In the genomic region with DNA sequence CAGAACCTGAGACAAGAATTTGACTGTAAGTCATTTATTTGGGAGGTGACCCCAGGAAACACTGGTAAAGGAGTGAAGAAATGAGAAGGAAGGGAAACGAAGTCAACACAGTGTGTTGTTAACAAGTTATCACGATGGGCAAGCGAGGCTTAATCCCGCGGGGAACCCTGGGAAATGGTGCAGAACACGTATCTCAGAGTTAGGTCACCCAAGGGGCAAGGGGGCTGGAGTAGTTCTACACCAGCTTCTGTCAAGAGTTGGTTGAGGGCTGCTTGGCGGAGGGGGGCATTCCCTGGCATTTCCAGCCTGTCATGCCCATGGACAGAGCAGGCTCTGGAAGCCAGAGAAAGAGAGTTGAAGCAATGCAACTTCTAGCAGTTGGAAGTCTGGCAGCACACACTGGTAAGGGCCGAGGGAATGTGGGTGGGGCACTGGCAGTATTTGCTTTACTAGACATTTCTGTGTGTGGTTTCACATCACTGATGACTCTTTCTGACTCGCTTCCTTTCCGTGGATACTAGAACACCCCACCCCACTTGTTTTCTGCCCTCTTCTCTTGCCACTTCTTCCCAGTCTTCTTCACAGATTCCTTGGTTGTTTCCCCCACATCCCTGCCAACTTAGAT, we compare ENCODE assay signal across 13 cellular contexts. TPM values are rescaled to one million over a fixed set of nuclear protein-coding genes. Genes with fewer than 3 reads are reported as not detected.
DNase-seq lines count a peak whose midpoint lies in the region; ATAC-seq, FAIRE-seq and TF ChIP-seq lines count a peak whose summit lies in the region.
"Had no signal": no experiment of that assay in that cellular context is flagged by ENCODE, and none has a peak within 500 bp of the region (broad histone marks: within the 10 kb centered on the region; RNA-seq: fewer than 3 reads in every experiment).

No MANE protein-coding gene starts in this region.

- TF ChIP-seq POLR2A in GM12892 (IDR thresholded peaks at IDR 0.05; ENCODE audit: low read depth, low read length): no peak

- FAIRE-seq in GM12892 (lab: Jason Lieb, UNC): no peak

- intact Hi-C loops in posterior vena cava (cut with DNase I): no loop called here

- H3K36me3 ChIP-seq in MG63: no peaks in the 10 kb centered on the region

- H3K27me3 ChIP-seq in MG63: no peaks in the 10 kb centered on the region

- no peak for ATAC-seq in HG02852 (IDR thresholded peaks at IDR 0.05; ENCODE audit: unreplicated experiment)
- no peak for ATAC-seq in GM21717 (IDR thresholded peaks at IDR 0.05; ENCODE audit: unreplicated experiment)
- ATAC-seq: T-cell had no signal

- H3K9me3 ChIP-seq in MG63: no peaks in the 10 kb centered on the region

- H3K4me3 ChIP-seq in MG63: no peak overlapping the region
- H3K4me3 ChIP-seq: skin epidermis had no signal

- DNase-seq in EH (ENCODE audit: low read depth) (peak; percentile 32), MG63 (peak; percentile 76), fibroblast of gingiva (ENCODE audit: low read depth) (peak; percentile 34), posterior vena cava (ENCODE audit: low spot score) (peak; percentile 86), GM12892 (ENCODE audit: insufficient read length) (no peak), NCI-H524 treated with DMSO at 0.1 percent for 48 hours (lab: John Stamatoyannopoulos, UW) (no peak)
- DNase-seq: activated CD8-positive, alpha-beta memory T cell treated with anti-CD3 and anti-CD28 coated beads, Interleukin-2, amount 50 U/mL, for 4 hours; NCI-H510A treated with DMSO at 0.1 percent for 48 hours; T-cell had no signal

RNA-seq across cellular contexts. Expression of a gene that starts 52.2 kb away (rescaled TPM):
- 0.20 and 0.46 TPM in 2 replicates for total RNA-seq in MG63 (2014; rRNA removed; shearing (Covaris generic); ENCODE audit: low replicate concordance)
- 1 to 10 TPM; 1.0 TPM for total RNA-seq in posterior vena cava
- polyA plus RNA-seq in GM12892 (2012; ENCODE audit: missing spikeins): not detected
- total RNA-seq: glomerular endothelial cell, T-cell had no signal

Comparison
In these comparisons a context has a peak if more than half of its experiments do, and no peak if none do; other contexts are left out.
1. DNase-seq: peak in EH (single experiment), MG63 (single experiment), fibroblast of gingiva (single experiment) and posterior vena cava (single experiment); none in GM12892 (single experiment) and NCI-H524 treated with DMSO at 0.1 percent for 48 hours (single experiment).